ENCODE assay signal across 32 cellular contexts in the genomic region with DNA sequence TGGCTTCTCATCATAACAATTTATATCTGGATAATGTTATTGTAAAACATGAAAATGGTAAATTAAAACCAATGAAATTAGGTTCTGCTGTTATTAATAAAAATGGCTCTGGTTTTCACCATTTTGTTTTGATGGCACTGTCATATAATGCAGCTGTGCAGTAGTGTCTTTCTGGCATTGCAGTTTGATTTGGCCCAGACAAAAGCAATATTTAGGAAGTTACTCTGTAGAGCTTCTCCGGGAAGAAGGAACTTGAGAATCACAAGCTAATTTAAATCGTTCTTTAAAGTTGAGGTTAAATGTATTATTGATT. TPM values are rescaled to one million over a fixed set of nuclear protein-coding genes. Genes with fewer than 3 reads are reported as not detected.
"Had no signal": no experiment of that assay in that cellular context is flagged by ENCODE, and none has a peak within 500 bp of the region (broad histone marks: within the 10 kb centered on the region; RNA-seq: fewer than 3 reads in every experiment).

No MANE protein-coding gene starts in this region.

- H3K36me3 Mint-ChIP-seq: stimulated activated effector memory CD8-positive, alpha-beta T cell treated with anti-CD3 and anti-CD28 coated beads, Interleukin-12 subunit alpha, Interleukin-12 subunit beta, amount 100 ng/mL, for 72 hours; stimulated activated naive B cell treated with anti-CD40 and anti-IgM and Interleukin-4, amounts not matched to agents 10 μg/mL and 1 μg/mL and 100 μg/mL, for 72 hours; type B pancreatic cell had no signal

- DNase-seq: stimulated activated CD4-positive, alpha-beta T cell treated with anti-CD3 and anti-CD28 coated beads, Interleukin-2, amount 100 ng/mL, for 48 hours; stimulated activated CD4-positive, alpha-beta T cell treated with anti-CD3 and anti-CD28 coated beads, Interleukin-4, amount 100 ng/mL, for 1 hour; stimulated activated CD4-positive, alpha-beta T cell treated with anti-CD3 and anti-CD28 coated beads, Interleukin-4, amount 100 ng/mL, for 24 hours; stimulated activated CD4-positive, alpha-beta T cell treated with anti-CD3 and anti-CD28 coated beads, Interleukin-4, amount 100 ng/mL, for 4 hours; stimulated activated CD8-positive, alpha-beta memory T cell treated with anti-CD3 and anti-CD28 coated beads, Interleukin-4, amount 100 ng/mL, for 48 hours; stimulated activated naive B cell treated with anti-CD40 and anti-IgM and Interleukin-4, amounts not matched to agents 10 μg/mL and 1 μg/mL and 100 μg/mL, for 72 hours; stimulated activated naive CD4-positive, alpha-beta T cell; stimulated activated naive CD4-positive, alpha-beta T cell treated with Interleukin-2 at 50 U/mL for 16 hours; stimulated activated naive CD8-positive, alpha-beta T cell treated with anti-CD3 and anti-CD28 coated beads, Interleukin-15, amount 100 ng/mL, for 72 hours; stimulated activated naive CD8-positive, alpha-beta T cell treated with anti-CD3 and anti-CD28 coated beads, Interleukin-15, Interleukin-2, amounts not matched to agents 100 U/mL and 50 U/mL, for 24 hours; stomach; substantia nigra; testis; thyroid gland; tibial artery; transverse colon; trophoblast cell; upper lobe of left lung; upper lobe of right lung; uterus had no signal

- H3K27ac Mint-ChIP-seq: stimulated activated effector memory CD8-positive, alpha-beta T cell treated with anti-CD3 and anti-CD28 coated beads, Interleukin-12 subunit alpha, Interleukin-12 subunit beta, amount 100 ng/mL, for 72 hours; stimulated activated naive B cell treated with anti-CD40 and anti-IgM and Interleukin-4, amounts not matched to agents 10 μg/mL and 1 μg/mL and 100 μg/mL, for 72 hours; stimulated activated naive CD8-positive, alpha-beta T cell treated with anti-CD3 and anti-CD28 coated beads, Interleukin-15, amount 100 ng/mL, for 72 hours; stimulated activated naive CD8-positive, alpha-beta T cell treated with anti-CD3 and anti-CD28 coated beads, Interleukin-15, Interleukin-2, amounts not matched to agents 100 ng/mL and 50 ng/mL, for 24 hours; type B pancreatic cell had no signal

- H3K27me3 ChIP-seq: stomach, suprapubic skin, testis, thyroid gland, tibial artery, tibial nerve, transverse colon, upper lobe of left lung, upper lobe of right lung, uterus, vagina had no signal

- H3K27me3 Mint-ChIP-seq: stimulated activated naive B cell treated with anti-CD40 and anti-IgM and Interleukin-4, amounts not matched to agents 10 μg/mL and 1 μg/mL and 100 μg/mL, for 72 hours; stimulated activated naive CD8-positive, alpha-beta T cell treated with anti-CD3 and anti-CD28 coated beads, Interleukin-15, amount 100 ng/mL, for 72 hours; stimulated activated naive CD8-positive, alpha-beta T cell treated with anti-CD3 and anti-CD28 coated beads, Interleukin-15, Interleukin-2, amounts not matched to agents 100 ng/mL and 50 ng/mL, for 24 hours; type B pancreatic cell had no signal

- H3K4me3 Mint-ChIP-seq: stimulated activated effector memory CD8-positive, alpha-beta T cell treated with anti-CD3 and anti-CD28 coated beads, Interleukin-12 subunit alpha, Interleukin-12 subunit beta, amount 100 ng/mL, for 72 hours; stimulated activated naive B cell treated with anti-CD40 and anti-IgM and Interleukin-4, amounts not matched to agents 10 μg/mL and 1 μg/mL and 100 μg/mL, for 72 hours; stimulated activated naive CD8-positive, alpha-beta T cell treated with anti-CD3 and anti-CD28 coated beads, Interleukin-15, amount 100 ng/mL, for 72 hours; stimulated activated naive CD8-positive, alpha-beta T cell treated with anti-CD3 and anti-CD28 coated beads, Interleukin-15, Interleukin-2, amounts not matched to agents 100 ng/mL and 50 ng/mL, for 24 hours; type B pancreatic cell had no signal

- ATAC-seq: stimulated activated naive B cell treated with anti-CD40 and anti-IgM and Interleukin-4, amounts not matched to agents 10 μg/mL and 1 μg/mL and 100 μg/mL, for 72 hours; upper lobe of right lung had no signal

- H3K4me1 Mint-ChIP-seq: stimulated activated effector memory CD8-positive, alpha-beta T cell treated with anti-CD3 and anti-CD28 coated beads, Interleukin-12 subunit alpha, Interleukin-12 subunit beta, amount 100 ng/mL, for 72 hours; stimulated activated naive CD8-positive, alpha-beta T cell treated with anti-CD3 and anti-CD28 coated beads, Interleukin-15, amount 100 ng/mL, for 72 hours had no signal

- H3K4me1 ChIP-seq: suprapubic skin, thyroid gland, transverse colon, upper lobe of left lung, upper lobe of right lung, uterus, vagina had no signal

- H3K9me3 ChIP-seq: stomach, suprapubic skin, testis, thoracic aorta, thyroid gland, tibial artery, tibial nerve, transverse colon, upper lobe of left lung, upper lobe of right lung, uterus, vagina had no signal

- H3K4me3 ChIP-seq: stomach, suprapubic skin, testis, thoracic aorta, thyroid gland, tibial artery, tibial nerve, transverse colon, upper lobe of left lung, upper lobe of right lung, uterus, vagina had no signal

- H3K36me3 ChIP-seq: stomach, suprapubic skin, thoracic aorta, thyroid gland, tibial artery, tibial nerve, transverse colon, upper lobe of left lung, upper lobe of right lung, uterus, vagina had no signal

- H3K27ac ChIP-seq: stomach, suprapubic skin, testis, thoracic aorta, thyroid gland, tibial artery, tibial nerve, transverse colon, upper lobe of left lung, upper lobe of right lung, uterus, vagina had no signal

- H3K9me3 Mint-ChIP-seq: stimulated activated effector memory CD8-positive, alpha-beta T cell treated with anti-CD3 and anti-CD28 coated beads, Interleukin-12 subunit alpha, Interleukin-12 subunit beta, amount 100 ng/mL, for 72 hours; stimulated activated naive B cell treated with anti-CD40 and anti-IgM and Interleukin-4, amounts not matched to agents 10 μg/mL and 1 μg/mL and 100 μg/mL, for 72 hours; stimulated activated naive CD8-positive, alpha-beta T cell treated with anti-CD3 and anti-CD28 coated beads, Interleukin-15, amount 100 ng/mL, for 72 hours; stimulated activated naive CD8-positive, alpha-beta T cell treated with anti-CD3 and anti-CD28 coated beads, Interleukin-15, Interleukin-2, amounts not matched to agents 100 ng/mL and 50 ng/mL, for 24 hours; type B pancreatic cell had no signal

RNA-seq across cellular contexts. Expression of a gene that starts 15.2 kb away (rescaled TPM):
- total RNA-seq: stomach, subcutaneous adipose tissue, suprapubic skin, temporal lobe, thoracic aorta, tibial nerve, transverse colon, upper lobe of left lung, upper lobe of right lung, ureter, urinary bladder, uterus, vagina had no signal
- polyA plus RNA-seq: stomach, thymus had no signal
